8 cellular contexts compared by ENCODE assay signal in genomic region chr1:230642263-230642959, GRCh38. TPM values are rescaled to one million over a fixed set of nuclear protein-coding genes. Genes with fewer than 3 reads are reported as not detected.
DNase-seq lines count a peak whose midpoint lies in the region; ATAC-seq and TF ChIP-seq lines count a peak whose summit lies in the region.

Gene COG2 (plus strand): TSS chr1:230642481. CDS start chr1:230642607, 126 bp downstream.

- H3K9me3 ChIP-seq in heart left ventricle (no peaks in the 10 kb centered on the region), upper lobe of right lung (no peaks in the 10 kb centered on the region)

- H3K4me3 ChIP-seq in GM12875 (ENCODE audit: low read depth, low read length), result peak within 1 kb of the TSS; percentile 95
- peak within 1 kb of the TSS; percentile 66 to 97 (median 92) for H3K4me3 ChIP-seq in heart left ventricle
- H3K4me3 ChIP-seq in upper lobe of right lung, result peak within 1 kb of the TSS; percentile 78

- WGBS in adipose tissue, 3 donors, result 0 to 1% (median 0%) methylated on average over 62 of the region's 62 CpGs
- WGBS in heart left ventricle, 4 donors, result 0% methylated on average over 38 to 62 of the region's 62 CpGs

- H3K27me3 ChIP-seq in heart left ventricle (no peaks in the 10 kb centered on the region), upper lobe of right lung (no peaks in the 10 kb centered on the region)

- intact Hi-C loops in heart left ventricle (cut with DNase I), result loop anchor here in 8 of 10 donors (1.0 to 5.0 kb wide), 4 partner anchors 40 to 131 kb away; no protein-coding TSS in a partner anchor
- intact Hi-C loops in posterior vena cava (cut with DNase I), result loop anchor here in 1 of 2 donors (5.0 kb wide), 1 partner anchor 130 kb away; no protein-coding TSS in a partner anchor
- intact Hi-C loops in upper lobe of right lung (cut with DNase I), result no loop called here

- TF ChIP-seq CTCF in GM12875 (IDR thresholded peaks at IDR 0.05; ENCODE audit: borderline replicate concordance, insufficient read depth, low read depth, low read length) (peak; percentile 99), heart left ventricle (IDR thresholded peaks at IDR 0.05) (peak in 11 of 12 donors; percentile 99 to 100 (median 100)), upper lobe of right lung (IDR thresholded peaks at IDR 0.05) (peak; percentile 100)

- H3K4me1 ChIP-seq in heart left ventricle (peaks cover 10 to 47% (median 28%) of the 10 kb centered on the region in 12 donors), upper lobe of right lung (peaks cover 19% of the 10 kb centered on the region)

- H3K27ac ChIP-seq in adipose tissue (ENCODE audit: low read depth, low read length) (no peak within 1 kb of the TSS), heart left ventricle (peak within 1 kb of the TSS; percentile 65 to 92 (median 86)), upper lobe of right lung (peak within 1 kb of the TSS; percentile 84)

- ATAC-seq in HG02763 (IDR thresholded peaks at IDR 0.05; ENCODE audit: unreplicated experiment) (peak; percentile 98), heart left ventricle (peak; percentile 95 to 99 (median 98)), upper lobe of right lung (peak; percentile 99)

- DNase-seq in NCI-H1417 (lab: John Stamatoyannopoulos, UW) (peak; percentile 84 to 95 (median 95)), T follicular helper cell (ENCODE audit: low read depth) (peak; percentile 90), heart left ventricle (peak; percentile 92 to 97 (median 96)), posterior vena cava (ENCODE audit: low spot score) (peak; percentile 98), upper lobe of right lung (peak; percentile 98)

- peaks cover 0 to 12% (median 0%) of the 10 kb centered on the region in 9 donors for H3K36me3 ChIP-seq in heart left ventricle
- no peaks in the 10 kb centered on the region for H3K36me3 ChIP-seq in upper lobe of right lung

- TF ChIP-seq POLR2A in heart left ventricle (IDR thresholded peaks at IDR 0.05), result peak in 1 of 2 donors; percentile 75

RNA-seq across cellular contexts. Expression of gene COG2, which starts in this region (rescaled TPM):
- polyA plus RNA-seq in adipose tissue (10 to 100 TPM in 2 of 3 donors, 1 to 10 TPM in 1; 9.9 to 11.6 (median 10.2) TPM), heart left ventricle (10 to 100 TPM in 1 of 2 donors, 1 to 10 TPM in 1; 9.2 to 18.3 TPM)
- total RNA-seq in heart left ventricle (10 to 100 TPM; 22.8 to 31.4 (median 25.3) TPM), posterior vena cava (10 to 100 TPM; 18.1 to 18.5 TPM), upper lobe of right lung (26.7 TPM)
